27 cellular contexts compared by ENCODE assay signal in genomic region chr20:59158673-59159072, GRCh38. TPM values are rescaled to one million over a fixed set of nuclear protein-coding genes. Genes with fewer than 3 reads are reported as not detected.
DNase-seq lines count a peak whose midpoint lies in the region; ATAC-seq lines count a peak whose summit lies in the region.
"Had no signal": no experiment of that assay in that cellular context is flagged by ENCODE, and none has a peak within 500 bp of the region (broad histone marks: within the 10 kb centered on the region; RNA-seq: fewer than 3 reads in every experiment).

No MANE protein-coding gene starts in this region.

- H3K4me1 Mint-ChIP-seq in activated naive CD4-positive, alpha-beta T cell treated with anti-CD3 and anti-CD28 coated beads, Interleukin-2, amount 50 U/mL, for 24 hours, result peaks cover 99% of the 10 kb centered on the region
- peaks cover 74 to 98% (median 95%) of the 10 kb centered on the region in 3 donors for H3K4me1 Mint-ChIP-seq in CD8-positive, alpha-beta memory T cell
- peaks cover 68% of the 10 kb centered on the region for H3K4me1 Mint-ChIP-seq in activated T-helper 17 cell treated with anti-CD3 and anti-CD28 coated beads, Interleukin-2, amount 50 U/mL, for 72 hours
- peaks cover 58 to 92% (median 88%) of the 10 kb centered on the region in 4 donors for H3K4me1 Mint-ChIP-seq in naive thymus-derived CD8-positive, alpha-beta T cell
- H3K4me1 Mint-ChIP-seq in activated T-helper 1 cell treated with anti-CD3 and anti-CD28 coated beads, Interleukin-12 subunit alpha, Interleukin-12 subunit beta, Interleukin-2, Interleukin-4 antibody, amounts not matched to agents 30 ng/mL and 10 ng/mL and 1 ng/mL, durations not matched to agents 14 hours and 24 hours and 36 hours (ENCODE audit: low read depth), result peaks cover 77% of the 10 kb centered on the region

- no peak for DNase-seq in activated naive CD4-positive, alpha-beta T cell (lab: John Stamatoyannopoulos, UW)
- no peak for DNase-seq in CD8-positive, alpha-beta memory T cell
- DNase-seq in naive thymus-derived CD8-positive, alpha-beta T cell, result no peak
- DNase-seq in effector CD8-positive, alpha-beta T cell (lab: John Stamatoyannopoulos, UW), result no peak
- no peak for DNase-seq in activated T-helper 1 cell treated with anti-CD3 and anti-CD28 coated beads, Interleukin-12 subunit alpha, Interleukin-12 subunit beta, Interleukin-2, Interleukin-4 antibody, amounts not matched to agents 30 ng/mL and 10 ng/mL and 1 ng/mL, durations not matched to agents 14 hours and 24 hours and 36 hours (ENCODE audit: low spot score)
- DNase-seq: ACHN; adrenal gland; cerebellar nuclear complex; DND-41; gastrocnemius medialis; GOT3; HFFc6; NCI-H1694; ovary; stimulated activated CD4-positive, alpha-beta T cell treated with anti-CD3 and anti-CD28 coated beads, Interleukin-15, amount 100 ng/mL, for 24 hours; stimulated activated CD4-positive, alpha-beta T cell treated with anti-CD3 and anti-CD28 coated beads, Interleukin-4, amount 100 ng/mL, for 4 hours had no signal

- POLR2A ChIA-PET in CD8-positive, alpha-beta memory T cell (lab: Charles Lee), result interaction anchor here (0.9 to 3.5 kb wide), 8 partner anchors 10 to 63 kb away, joined by 3 to 21 read pairs (median 4); no protein-coding TSS in a partner anchor
- POLR2A ChIA-PET in naive thymus-derived CD8-positive, alpha-beta T cell (lab: Charles Lee), result interaction anchor here (0.7 to 4.4 kb wide), 6 partner anchors 10 to 71 kb away, joined by 3 to 82 read pairs (median 8); no protein-coding TSS in a partner anchor

- CTCF ChIA-PET in CD8-positive, alpha-beta memory T cell (lab: Charles Lee), result interaction anchor here (1.0 to 2.9 kb wide), 9 partner anchors 8 to 71 kb away, joined by 3 to 16 read pairs (median 8); no protein-coding TSS in a partner anchor

- H3K36me3 Mint-ChIP-seq in activated naive CD4-positive, alpha-beta T cell treated with anti-CD3 and anti-CD28 coated beads, Interleukin-2, amount 50 U/mL, for 24 hours, result peaks cover 2% of the 10 kb centered on the region
- H3K36me3 Mint-ChIP-seq in CD8-positive, alpha-beta memory T cell, result peaks cover 6 to 31% (median 11%) of the 10 kb centered on the region in 3 donors
- H3K36me3 Mint-ChIP-seq in activated T-helper 17 cell treated with anti-CD3 and anti-CD28 coated beads, Interleukin-2, amount 50 U/mL, for 72 hours (ENCODE audit: low read depth), result peaks cover 10% of the 10 kb centered on the region
- peaks cover 0 to 3% (median 2%) of the 10 kb centered on the region in 3 donors for H3K36me3 Mint-ChIP-seq in naive thymus-derived CD8-positive, alpha-beta T cell
- H3K36me3 Mint-ChIP-seq in activated T-helper 1 cell treated with anti-CD3 and anti-CD28 coated beads, Interleukin-12 subunit alpha, Interleukin-12 subunit beta, Interleukin-2, Interleukin-4 antibody, amounts not matched to agents 30 ng/mL and 10 ng/mL and 1 ng/mL, durations not matched to agents 14 hours and 24 hours and 36 hours (ENCODE audit: low read depth), result peaks cover 7% of the 10 kb centered on the region

- H3K27ac Mint-ChIP-seq in activated naive CD4-positive, alpha-beta T cell treated with anti-CD3 and anti-CD28 coated beads, Interleukin-2, amount 50 U/mL, for 24 hours, result peak overlapping the region; percentile 46
- peak overlapping the region; percentile 68 to 100 (median 98) for H3K27ac Mint-ChIP-seq in CD8-positive, alpha-beta memory T cell
- H3K27ac Mint-ChIP-seq in activated T-helper 17 cell treated with anti-CD3 and anti-CD28 coated beads, Interleukin-2, amount 50 U/mL, for 72 hours, result peak overlapping the region; percentile 100
- H3K27ac Mint-ChIP-seq in naive thymus-derived CD8-positive, alpha-beta T cell, result peak overlapping the region; percentile 97 to 100 (median 99)
- H3K27ac Mint-ChIP-seq in activated T-helper 1 cell treated with anti-CD3 and anti-CD28 coated beads, Interleukin-12 subunit alpha, Interleukin-12 subunit beta, Interleukin-2, Interleukin-4 antibody, amounts not matched to agents 30 ng/mL and 10 ng/mL and 1 ng/mL, durations not matched to agents 14 hours and 24 hours and 36 hours, result no peak overlapping the region
- H3K27ac Mint-ChIP-seq: HFFc6 had no signal

- ATAC-seq in activated T-helper 17 cell treated with anti-CD3 and anti-CD28 coated beads, Interleukin-2, amount 50 U/mL, for 72 hours (replicated peaks), result no peak
- no peak for ATAC-seq in naive thymus-derived CD8-positive, alpha-beta T cell
- ATAC-seq in GM18868 (IDR thresholded peaks at IDR 0.05; ENCODE audit: unreplicated experiment), result no peak
- ATAC-seq: gastrocnemius medialis had no signal

- no peaks in the 10 kb centered on the region for H3K9me3 ChIP-seq in CD8-positive, alpha-beta memory T cell (ENCODE audit: low read length)
- H3K9me3 ChIP-seq: adrenal gland, gastrocnemius medialis, ovary, tibial nerve had no signal

- intact Hi-C loops in activated T-helper 1 cell treated with anti-CD3 and anti-CD28 coated beads, Interleukin-12 subunit alpha, Interleukin-12 subunit beta, Interleukin-2, Interleukin-4 antibody, amounts not matched to agents 30 ng/mL and 10 ng/mL and 1 ng/mL, durations not matched to agents 14 hours and 24 hours and 36 hours (cut with micrococcal nuclease), result no loop called here

- H3K27me3 ChIP-seq in CD8-positive, alpha-beta memory T cell (ENCODE audit: insufficient read depth, low read length, poor library complexity, severe bottlenecking), result no peaks in the 10 kb centered on the region
- H3K27me3 ChIP-seq: ovary, tibial nerve had no signal

- H3K4me1 ChIP-seq in CD8-positive, alpha-beta memory T cell (ENCODE audit: insufficient read depth, low read length), result peaks cover 83% of the 10 kb centered on the region
- H3K4me1 ChIP-seq: adrenal gland had no signal

- H3K4me3 Mint-ChIP-seq in activated naive CD4-positive, alpha-beta T cell treated with anti-CD3 and anti-CD28 coated beads, Interleukin-2, amount 50 U/mL, for 24 hours, result no peak overlapping the region
- peak overlapping the region in 6 of 7 donors; percentile 26 to 95 (median 92) for H3K4me3 Mint-ChIP-seq in CD8-positive, alpha-beta memory T cell
- peak overlapping the region; percentile 98 for H3K4me3 Mint-ChIP-seq in activated T-helper 17 cell treated with anti-CD3 and anti-CD28 coated beads, Interleukin-2, amount 50 U/mL, for 72 hours
- peak overlapping the region in 6 of 10 donors; percentile 90 to 96 (median 91) for H3K4me3 Mint-ChIP-seq in naive thymus-derived CD8-positive, alpha-beta T cell
- no peak overlapping the region for H3K4me3 Mint-ChIP-seq in activated T-helper 1 cell treated with anti-CD3 and anti-CD28 coated beads, Interleukin-12 subunit alpha, Interleukin-12 subunit beta, Interleukin-2, Interleukin-4 antibody, amounts not matched to agents 30 ng/mL and 10 ng/mL and 1 ng/mL, durations not matched to agents 14 hours and 24 hours and 36 hours
- H3K4me3 Mint-ChIP-seq: HFFc6 had no signal

- H3K27me3 Mint-ChIP-seq in activated naive CD4-positive, alpha-beta T cell treated with anti-CD3 and anti-CD28 coated beads, Interleukin-2, amount 50 U/mL, for 24 hours, result no peaks in the 10 kb centered on the region
- peaks cover 0 to 2% of the 10 kb centered on the region in 2 donors for H3K27me3 Mint-ChIP-seq in CD8-positive, alpha-beta memory T cell
- H3K27me3 Mint-ChIP-seq in activated T-helper 17 cell treated with anti-CD3 and anti-CD28 coated beads, Interleukin-2, amount 50 U/mL, for 72 hours, result no peaks in the 10 kb centered on the region
- H3K27me3 Mint-ChIP-seq in naive thymus-derived CD8-positive, alpha-beta T cell, result no peaks in the 10 kb centered on the region
- no peaks in the 10 kb centered on the region for H3K27me3 Mint-ChIP-seq in activated T-helper 1 cell treated with anti-CD3 and anti-CD28 coated beads, Interleukin-12 subunit alpha, Interleukin-12 subunit beta, Interleukin-2, Interleukin-4 antibody, amounts not matched to agents 30 ng/mL and 10 ng/mL and 1 ng/mL, durations not matched to agents 14 hours and 24 hours and 36 hours (ENCODE audit: insufficient read depth)

- no peaks in the 10 kb centered on the region for H3K36me3 ChIP-seq in CD8-positive, alpha-beta memory T cell (ENCODE audit: insufficient read depth, low read length)
- H3K36me3 ChIP-seq: adrenal gland, gastrocnemius medialis, ovary, tibial nerve, WERI-Rb-1 had no signal

- no peaks in the 10 kb centered on the region for H3K9me3 Mint-ChIP-seq in activated naive CD4-positive, alpha-beta T cell treated with anti-CD3 and anti-CD28 coated beads, Interleukin-2, amount 50 U/mL, for 24 hours
- H3K9me3 Mint-ChIP-seq in CD8-positive, alpha-beta memory T cell, result no peaks in the 10 kb centered on the region
- H3K9me3 Mint-ChIP-seq in activated T-helper 17 cell treated with anti-CD3 and anti-CD28 coated beads, Interleukin-2, amount 50 U/mL, for 72 hours, result no peaks in the 10 kb centered on the region
- H3K9me3 Mint-ChIP-seq in naive thymus-derived CD8-positive, alpha-beta T cell, result no peaks in the 10 kb centered on the region
- no peaks in the 10 kb centered on the region for H3K9me3 Mint-ChIP-seq in activated T-helper 1 cell treated with anti-CD3 and anti-CD28 coated beads, Interleukin-12 subunit alpha, Interleukin-12 subunit beta, Interleukin-2, Interleukin-4 antibody, amounts not matched to agents 30 ng/mL and 10 ng/mL and 1 ng/mL, durations not matched to agents 14 hours and 24 hours and 36 hours
- H3K9me3 Mint-ChIP-seq: HFFc6 had no signal

- peak overlapping the region; percentile 98 for H3K27ac ChIP-seq in CD8-positive, alpha-beta memory T cell (ENCODE audit: low read depth, low read length)
- H3K27ac ChIP-seq: adrenal gland, gastrocnemius medialis, ovary, WERI-Rb-1 had no signal

- peak overlapping the region; percentile 92 for H3K4me3 ChIP-seq in CD8-positive, alpha-beta memory T cell (ENCODE audit: low read length)
- H3K4me3 ChIP-seq: adrenal gland, gastrocnemius medialis, lung, ovary, tibial nerve had no signal

RNA-seq across cellular contexts. Expression of gene ZNF831, which starts 4.9 kb away (rescaled TPM):
- 1 to 10 TPM; 6.4 to 6.9 TPM for total RNA-seq in CD8-positive, alpha-beta memory T cell
- polyA plus RNA-seq in CD8-positive, alpha-beta memory T cell, result 12.1 TPM
- 10 to 100 TPM; 13.5 to 17.8 TPM for total RNA-seq in activated T-helper 17 cell treated with anti-CD3 and anti-CD28 coated beads, Interleukin-2, amount 50 U/mL, for 72 hours
- 10 to 100 TPM; 28.0 to 29.9 TPM for total RNA-seq in naive thymus-derived CD8-positive, alpha-beta T cell
- polyA plus RNA-seq in naive thymus-derived CD8-positive, alpha-beta T cell, result 1 to 10 TPM; 5.5 to 6.2 (median 5.9) TPM
- total RNA-seq in activated T-helper 1 cell treated with anti-CD3 and anti-CD28 coated beads, Interleukin-12 subunit alpha, Interleukin-12 subunit beta, Interleukin-2, Interleukin-4 antibody, amounts not matched to agents 30 ng/mL and 10 ng/mL and 1 ng/mL, durations not matched to agents 14 hours and 24 hours and 36 hours, result 3.4 and 3.6 TPM in 2 replicates
- total RNA-seq: endothelial cell of umbilical vein, fibroblast of lung, HFFc6, LHCN-M2 had no signal
- polyA plus RNA-seq: BJ, endothelial cell of umbilical vein, fibroblast of lung, neural cell had no signal

Comparison
In these comparisons a context has a peak if more than half of its experiments do, and no peak if none do; other contexts are left out.
1. H3K4me3 Mint-ChIP-seq: peak in CD8-positive, alpha-beta memory T cell (6 of 7), activated T-helper 17 cell treated with anti-CD3 and anti-CD28 coated beads, Interleukin-2, amount 50 U/mL, for 72 hours (single experiment) and naive thymus-derived CD8-positive, alpha-beta T cell (6 of 10); none in activated naive CD4-positive, alpha-beta T cell treated with anti-CD3 and anti-CD28 coated beads, Interleukin-2, amount 50 U/mL, for 24 hours (single experiment) and activated T-helper 1 cell treated with anti-CD3 and anti-CD28 coated beads, Interleukin-12 subunit alpha, Interleukin-12 subunit beta, Interleukin-2, Interleukin-4 antibody, amounts not matched to agents 30 ng/mL and 10 ng/mL and 1 ng/mL, durations not matched to agents 14 hours and 24 hours and 36 hours (single experiment).